Comparison of ENCODE assay signal across 1 cellular context in genomic region chr1:23448846-23449245, GRCh38.
TF ChIP-seq lines count a peak whose summit lies in the region.

No MANE protein-coding gene starts in this region.

TF ChIP-seq in K562, 482 proteins besides CTCF, POLR2A, EP300 and RAD21:
- no peak for TF ChIP-seq SRSF1 (IDR thresholded peaks at IDR 0.05; ENCODE audit: low read depth, low read length)
- TF ChIP-seq, protein P1, sequence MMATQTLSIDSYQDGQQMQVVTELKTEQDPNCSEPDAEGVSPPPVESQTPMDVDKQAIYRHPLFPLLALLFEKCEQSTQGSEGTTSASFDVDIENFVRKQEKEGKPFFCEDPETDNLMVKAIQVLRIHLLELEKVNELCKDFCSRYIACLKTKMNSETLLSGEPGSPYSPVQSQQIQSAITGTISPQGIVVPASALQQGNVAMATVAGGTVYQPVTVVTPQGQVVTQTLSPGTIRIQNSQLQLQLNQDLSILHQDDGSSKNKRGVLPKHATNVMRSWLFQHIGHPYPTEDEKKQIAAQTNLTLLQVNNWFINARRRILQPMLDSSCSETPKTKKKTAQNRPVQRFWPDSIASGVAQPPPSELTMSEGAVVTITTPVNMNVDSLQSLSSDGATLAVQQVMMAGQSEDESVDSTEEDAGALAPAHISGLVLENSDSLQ (IDR thresholded peaks at IDR 0.05), result 0 out of 2 replicates have a peak, but pooled peaks have one; percentile 21
